Comparison of ENCODE assay signal across 25 cellular contexts in the genomic region with DNA sequence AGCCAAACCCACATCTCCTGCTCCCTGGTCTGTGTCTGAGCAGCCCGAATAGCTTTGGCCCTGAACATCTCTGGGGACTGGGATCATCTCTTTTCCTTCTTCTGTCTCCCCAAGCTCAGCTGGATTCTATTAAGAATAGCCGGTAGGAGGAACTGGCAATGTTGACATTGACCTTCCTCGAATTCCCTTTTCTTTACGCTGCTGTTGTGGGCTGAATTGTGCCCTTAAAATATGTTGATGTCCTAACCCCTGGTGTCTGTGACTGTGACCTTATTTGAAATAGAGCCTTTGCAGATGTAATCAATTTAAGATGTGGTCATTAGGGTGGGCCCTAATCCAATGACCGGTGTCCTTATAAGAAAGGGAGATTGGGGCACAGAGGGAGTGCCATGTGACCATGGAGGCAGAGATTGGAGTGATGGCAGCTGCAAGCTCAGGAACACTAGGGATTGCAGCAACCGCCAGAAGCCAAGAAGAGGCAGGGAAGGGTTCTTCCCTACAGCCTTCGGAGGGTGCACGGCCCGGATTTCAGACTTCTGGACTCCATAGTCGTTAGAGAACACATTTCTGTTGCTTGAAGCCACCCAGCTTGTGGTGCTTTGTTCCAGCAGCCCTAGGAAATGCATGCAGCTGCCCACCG. TPM values are rescaled to one million over a fixed set of nuclear protein-coding genes. Genes with fewer than 3 reads are reported as not detected.
"Had no signal": no experiment of that assay in that cellular context is flagged by ENCODE, and none has a peak within 500 bp of the region (broad histone marks: within the 10 kb centered on the region; RNA-seq: fewer than 3 reads in every experiment).

No MANE protein-coding gene starts in this region.

- H3K4me2 ChIP-seq: hepatocyte had no signal

- H3K27me3 ChIP-seq: body of pancreas, cardiac muscle cell, hepatocyte, left lung had no signal

- H3K27ac ChIP-seq: body of pancreas, cardiac muscle cell, hepatocyte, thoracic aorta had no signal

- H3K9me3 ChIP-seq: body of pancreas, left lung, thoracic aorta had no signal

- H3K36me3 ChIP-seq: cardiac muscle cell, left lung, thoracic aorta had no signal

- ATAC-seq: activated T-cell treated with anti-CD3 and anti-CD28 coated beads, Interleukin-2, amount 50 U/mL, for 72 hours; body of pancreas; left lung; natural killer cell; stimulated activated naive B cell treated with anti-CD40 and anti-IgM and Interleukin-4, amounts not matched to agents 10 μg/mL and 1 μg/mL and 100 μg/mL, for 72 hours had no signal

- H3K79me2 ChIP-seq: hepatocyte had no signal

- H3K4me3 ChIP-seq: body of pancreas, cardiac muscle cell, hepatocyte, left lung, thoracic aorta had no signal

- DNase-seq: activated CD4-positive, alpha-beta memory T cell treated with anti-CD3 and anti-CD28 coated beads, Interleukin-2, amount 10 ng/mL, durations not matched to agents 7 days and 5 days; activated CD4-positive, alpha-beta T cell treated with anti-CD3 and anti-CD28 coated beads for 4 hours; activated CD4-positive, CD25-positive, alpha-beta regulatory T cell; activated effector memory CD4-positive, alpha-beta T cell treated with Interleukin-2 at 50 U/mL for 16 hours; activated naive CD4-positive, alpha-beta T cell treated with anti-CD3 and anti-CD28 coated beads for 36 hours; activated T-cell treated with anti-CD3 and anti-CD28 coated beads, Interleukin-2, amount 50 U/mL, for 72 hours; anterior cingulate cortex; body of pancreas; effector CD4-positive, alpha-beta T cell; kidney glomerular epithelial cell; left lung; mammary epithelial cell; midbrain; natural killer cell; retina; stimulated activated CD4-positive, alpha-beta T cell treated with anti-CD3 and anti-CD28 coated beads, Interleukin-2, amount 100 ng/mL, for 48 hours; stimulated activated CD8-positive, alpha-beta memory T cell treated with anti-CD3 and anti-CD28 coated beads, Interleukin-4, amount 100 ng/mL, for 48 hours; stimulated activated naive B cell treated with anti-CD40 and anti-IgM and Interleukin-4, amounts not matched to agents 10 μg/mL and 1 μg/mL and 100 μg/mL, for 72 hours; T1000 had no signal

RNA-seq across cellular contexts. Expression of gene SFTPB, which starts 5.9 kb away (rescaled TPM):
- total RNA-seq: activated CD4-positive, alpha-beta memory T cell treated with anti-CD3 and anti-CD28 coated beads, Interleukin-2, amount 10 ng/mL, durations not matched to agents 7 days and 5 days; activated naive CD4-positive, alpha-beta T cell treated with anti-CD3 and anti-CD28 coated beads for 36 hours; activated T-cell treated with anti-CD3 and anti-CD28 coated beads, Interleukin-2, amount 50 U/mL, for 72 hours; body of pancreas; cardiac muscle cell; glomerular endothelial cell; mammary epithelial cell; natural killer cell; osteocyte; progenitor cell of endocrine pancreas; thoracic aorta had no signal
- polyA plus RNA-seq: cardiac muscle cell, mammary epithelial cell had no signal

RNA-seq across cellular contexts. Expression of gene GNLY, which starts 20.3 kb away (rescaled TPM):
- total RNA-seq: cardiac muscle cell, glomerular endothelial cell, hepatocyte, mammary epithelial cell, osteocyte, progenitor cell of endocrine pancreas had no signal
- polyA plus RNA-seq: cardiac muscle cell, hepatocyte, mammary epithelial cell had no signal
